Comparison of ENCODE assay signal across 8 cellular contexts in genomic region chr5:56148453-56148971, GRCh38.
DNase-seq lines count a peak whose midpoint lies in the region; ATAC-seq and TF ChIP-seq lines count a peak whose summit lies in the region.

No MANE protein-coding gene starts in this region.

- BruUV-seq in MCF 10A (replicated peaks; lab: Mats Ljungman, UMichigan) = no TSS peak

- H3K4me1 Mint-ChIP-seq in activated T-cell treated with anti-CD3 and anti-CD28 coated beads, Interleukin-2, amount 50 U/mL, for 24 hours (ENCODE audit: low read depth) = peaks cover 63% of the 10 kb centered on the region
- H3K4me1 Mint-ChIP-seq in stimulated activated memory B cell treated with anti-CD40 and anti-IgM and Interleukin-4, amounts not matched to agents 10 μg/mL and 1 μg/mL and 100 μg/mL, for 72 hours = peaks cover 9% of the 10 kb centered on the region
- peaks cover 4% of the 10 kb centered on the region for H3K4me1 Mint-ChIP-seq in MCF 10A (ENCODE audit: insufficient read depth, unreplicated experiment)

- peak; percentile 86 for ATAC-seq in GM21381 (IDR thresholded peaks at IDR 0.05; ENCODE audit: unreplicated experiment)
- ATAC-seq in HG03558 (IDR thresholded peaks at IDR 0.05; ENCODE audit: extremely low read depth, unreplicated experiment) = peak; percentile 83
- peak; percentile 83 for ATAC-seq in stimulated activated memory B cell treated with anti-CD40 and anti-IgM and Interleukin-4, amounts not matched to agents 10 μg/mL and 1 μg/mL and 100 μg/mL, for 72 hours

- H3K4me3 Mint-ChIP-seq in activated T-cell treated with anti-CD3 and anti-CD28 coated beads, Interleukin-2, amount 50 U/mL, for 24 hours = peak overlapping the region; percentile 35
- no peak overlapping the region for H3K4me3 Mint-ChIP-seq in stimulated activated memory B cell treated with anti-CD40 and anti-IgM and Interleukin-4, amounts not matched to agents 10 μg/mL and 1 μg/mL and 100 μg/mL, for 72 hours
- H3K4me3 Mint-ChIP-seq in MCF 10A (ENCODE audit: unreplicated experiment) = no peak overlapping the region

- no peak for TF ChIP-seq CTCF in MCF 10A (IDR thresholded peaks at IDR 0.05; ENCODE audit: unreplicated experiment)

- H3K27ac Mint-ChIP-seq in activated T-cell treated with anti-CD3 and anti-CD28 coated beads, Interleukin-2, amount 50 U/mL, for 24 hours = peak overlapping the region; percentile 83
- no peak overlapping the region for H3K27ac Mint-ChIP-seq in stimulated activated memory B cell treated with anti-CD40 and anti-IgM and Interleukin-4, amounts not matched to agents 10 μg/mL and 1 μg/mL and 100 μg/mL, for 72 hours
- H3K27ac Mint-ChIP-seq in MCF 10A (ENCODE audit: low read depth, unreplicated experiment) = no peak overlapping the region

- H3K9me3 Mint-ChIP-seq in activated T-cell treated with anti-CD3 and anti-CD28 coated beads, Interleukin-2, amount 50 U/mL, for 24 hours = no peaks in the 10 kb centered on the region
- no peaks in the 10 kb centered on the region for H3K9me3 Mint-ChIP-seq in stimulated activated memory B cell treated with anti-CD40 and anti-IgM and Interleukin-4, amounts not matched to agents 10 μg/mL and 1 μg/mL and 100 μg/mL, for 72 hours
- H3K9me3 Mint-ChIP-seq in MCF 10A (ENCODE audit: unreplicated experiment) = no peaks in the 10 kb centered on the region

- DNase-seq in DMS53 (lab: John Stamatoyannopoulos, UW) (peak; percentile 94), MCF 10A (ENCODE audit: unreplicated experiment) (no peak), superior temporal gyrus (ENCODE audit: extremely low spot score) (no peak), dermis blood vessel endothelial cell (no peak)
- peak; percentile 51 for DNase-seq in activated T-cell treated with anti-CD3 and anti-CD28 coated beads, Interleukin-2, amount 50 U/mL, for 24 hours

- CTCF ChIA-PET in MCF 10A (lab: Yijun Ruan, JAX) = interaction anchor here (0.6 kb wide), 1 partner anchor 9 kb away, joined by 4 read pairs; no protein-coding TSS in a partner anchor

- POLR2A ChIA-PET in MCF 10A (lab: Yijun Ruan, JAX) = interaction anchor here (0.6 to 1.1 kb wide), 3 partner anchors 25 to 988 kb away, joined by 3 to 6 read pairs (median 4); partner anchors contain the start of gene IL31RA

- intact Hi-C loops in MCF 10A (cut with micrococcal nuclease) = no loop called here

- no peaks in the 10 kb centered on the region for H3K36me3 Mint-ChIP-seq in activated T-cell treated with anti-CD3 and anti-CD28 coated beads, Interleukin-2, amount 50 U/mL, for 24 hours (ENCODE audit: low read depth)
- no peaks in the 10 kb centered on the region for H3K36me3 Mint-ChIP-seq in stimulated activated memory B cell treated with anti-CD40 and anti-IgM and Interleukin-4, amounts not matched to agents 10 μg/mL and 1 μg/mL and 100 μg/mL, for 72 hours
- H3K36me3 Mint-ChIP-seq in MCF 10A (ENCODE audit: insufficient read depth, unreplicated experiment) = no peaks in the 10 kb centered on the region

- no peaks in the 10 kb centered on the region for H3K27me3 Mint-ChIP-seq in activated T-cell treated with anti-CD3 and anti-CD28 coated beads, Interleukin-2, amount 50 U/mL, for 24 hours
- no peaks in the 10 kb centered on the region for H3K27me3 Mint-ChIP-seq in stimulated activated memory B cell treated with anti-CD40 and anti-IgM and Interleukin-4, amounts not matched to agents 10 μg/mL and 1 μg/mL and 100 μg/mL, for 72 hours
- no peaks in the 10 kb centered on the region for H3K27me3 Mint-ChIP-seq in MCF 10A (ENCODE audit: insufficient read depth, unreplicated experiment)

Comparison
In these comparisons a context has a peak if more than half of its experiments do, and no peak if none do; other contexts are left out.
1. DNase-seq: peak in DMS53 (single experiment) and activated T-cell treated with anti-CD3 and anti-CD28 coated beads, Interleukin-2, amount 50 U/mL, for 24 hours (single experiment); none in MCF 10A (single experiment), superior temporal gyrus (single experiment) and dermis blood vessel endothelial cell (single experiment).
2. Peak in every context shown above with its lines, with median percentiles within 50 percentile points of each other: ATAC-seq.